In the genomic region with DNA sequence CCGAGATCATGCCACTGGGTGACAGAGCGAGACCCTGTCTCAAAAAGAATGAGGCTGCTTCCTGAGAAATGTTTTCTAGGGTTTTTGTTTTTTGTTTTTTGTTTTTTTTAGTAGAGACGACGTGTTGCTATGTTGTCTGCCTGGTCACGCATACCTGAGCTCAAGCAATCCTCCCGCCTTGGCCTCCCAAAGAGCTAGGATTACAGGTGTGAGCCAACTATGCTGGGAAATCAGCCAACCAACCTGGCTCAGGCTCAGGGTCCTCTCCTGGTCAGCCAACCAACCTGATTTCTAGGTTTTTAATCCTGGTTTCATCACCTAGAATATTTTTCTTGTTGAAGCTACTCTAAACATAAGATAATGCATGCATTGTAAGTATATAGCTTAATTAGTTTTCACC, we compare ENCODE assay signal across 26 cellular contexts. TPM values are rescaled to one million over a fixed set of nuclear protein-coding genes. Genes with fewer than 3 reads are reported as not detected.
DNase-seq lines count a peak whose midpoint lies in the region; ATAC-seq and TF ChIP-seq lines count a peak whose summit lies in the region.
"Had no signal": no experiment of that assay in that cellular context is flagged by ENCODE, and none has a peak within 500 bp of the region (broad histone marks: within the 10 kb centered on the region; RNA-seq: fewer than 3 reads in every experiment).

No MANE protein-coding gene starts in this region.

- peak; percentile 89 for TF ChIP-seq EP300 in Ishikawa (IDR thresholded peaks at IDR 0.05; ENCODE audit: borderline replicate concordance)

- 0 out of 2 replicates have a peak, but pooled peaks have one; percentile 3 for TF ChIP-seq RAD21 in Ishikawa (IDR thresholded peaks at IDR 0.05; ENCODE audit: low read depth)

- peak; percentile 47 for DNase-seq in NCI-H2029 treated with DMSO at 0.1 percent for 48 hours (lab: John Stamatoyannopoulos, UW)
- DNase-seq in cerebellar cortex (ENCODE audit: low spot score) = peak; percentile 36
- peak; percentile 71 for DNase-seq in left lobe of liver (ENCODE audit: low spot score)
- DNase-seq in activated CD4-positive, alpha-beta T cell treated with anti-CD3 and anti-CD28 coated beads, Interleukin-2, amount 50 U/mL, for 1 hour = no peak
- no peak for DNase-seq in NCI-H187 (lab: John Stamatoyannopoulos, UW)
- DNase-seq: C1 segment of cervical spinal cord; Caco-2; CD4-positive, alpha-beta memory T cell; DMS 273 treated with DMSO at 0.1 percent for 48 hours; DND-41; GM23248; H7; KG1; NCI-H1048; NCI-H1417; NCI-H1694; NCI-H2107; NCI-H446 treated with DMSO at 0.1 percent for 48 hours; NCI-H526; NCI-H82; Peyer's patch; SHP77 treated with DMSO at 0.1 percent for 48 hours had no signal

- peak; percentile 66 for ATAC-seq in left lobe of liver
- no peak for ATAC-seq in GM21786 (IDR thresholded peaks at IDR 0.05; ENCODE audit: unreplicated experiment)
- no peak for ATAC-seq in GM18873 (IDR thresholded peaks at IDR 0.05; ENCODE audit: low FRiP score, unreplicated experiment)

TF ChIP-seq in Ishikawa, 13 proteins besides CTCF, POLR2A, EP300 and RAD21:
- TF ChIP-seq, protein P1, sequence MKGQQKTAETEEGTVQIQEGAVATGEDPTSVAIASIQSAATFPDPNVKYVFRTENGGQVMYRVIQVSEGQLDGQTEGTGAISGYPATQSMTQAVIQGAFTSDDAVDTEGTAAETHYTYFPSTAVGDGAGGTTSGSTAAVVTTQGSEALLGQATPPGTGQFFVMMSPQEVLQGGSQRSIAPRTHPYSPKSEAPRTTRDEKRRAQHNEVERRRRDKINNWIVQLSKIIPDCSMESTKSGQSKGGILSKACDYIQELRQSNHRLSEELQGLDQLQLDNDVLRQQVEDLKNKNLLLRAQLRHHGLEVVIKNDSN (IDR thresholded peaks at IDR 0.05) = 0 out of 2 replicates have a peak, but pooled peaks have one; percentile 36
- TF ChIP-seq TEAD4 (IDR thresholded peaks at IDR 0.05) (peak; percentile 98), CEBPB (IDR thresholded peaks at IDR 0.05) (peak; percentile 71), NFIC (IDR thresholded peaks at IDR 0.05) (peak; percentile 99), CREB1 (IDR thresholded peaks at IDR 0.05; ENCODE audit: low read depth) (no peak), FOXM1 (IDR thresholded peaks at IDR 0.05; ENCODE audit: borderline replicate concordance, low read depth) (peak; percentile 58; the same call in 1 of the 2 replicates), TCF12 (IDR thresholded peaks at IDR 0.05; ENCODE audit: low read depth) (peak; percentile 94), YY1 (IDR thresholded peaks at IDR 0.05; ENCODE audit: low read depth) (0 out of 2 replicates have a peak, but pooled peaks have one; percentile 25), EGR1 (IDR thresholded peaks at IDR 0.05) (no peak)
- TF ChIP-seq, protein P2, sequence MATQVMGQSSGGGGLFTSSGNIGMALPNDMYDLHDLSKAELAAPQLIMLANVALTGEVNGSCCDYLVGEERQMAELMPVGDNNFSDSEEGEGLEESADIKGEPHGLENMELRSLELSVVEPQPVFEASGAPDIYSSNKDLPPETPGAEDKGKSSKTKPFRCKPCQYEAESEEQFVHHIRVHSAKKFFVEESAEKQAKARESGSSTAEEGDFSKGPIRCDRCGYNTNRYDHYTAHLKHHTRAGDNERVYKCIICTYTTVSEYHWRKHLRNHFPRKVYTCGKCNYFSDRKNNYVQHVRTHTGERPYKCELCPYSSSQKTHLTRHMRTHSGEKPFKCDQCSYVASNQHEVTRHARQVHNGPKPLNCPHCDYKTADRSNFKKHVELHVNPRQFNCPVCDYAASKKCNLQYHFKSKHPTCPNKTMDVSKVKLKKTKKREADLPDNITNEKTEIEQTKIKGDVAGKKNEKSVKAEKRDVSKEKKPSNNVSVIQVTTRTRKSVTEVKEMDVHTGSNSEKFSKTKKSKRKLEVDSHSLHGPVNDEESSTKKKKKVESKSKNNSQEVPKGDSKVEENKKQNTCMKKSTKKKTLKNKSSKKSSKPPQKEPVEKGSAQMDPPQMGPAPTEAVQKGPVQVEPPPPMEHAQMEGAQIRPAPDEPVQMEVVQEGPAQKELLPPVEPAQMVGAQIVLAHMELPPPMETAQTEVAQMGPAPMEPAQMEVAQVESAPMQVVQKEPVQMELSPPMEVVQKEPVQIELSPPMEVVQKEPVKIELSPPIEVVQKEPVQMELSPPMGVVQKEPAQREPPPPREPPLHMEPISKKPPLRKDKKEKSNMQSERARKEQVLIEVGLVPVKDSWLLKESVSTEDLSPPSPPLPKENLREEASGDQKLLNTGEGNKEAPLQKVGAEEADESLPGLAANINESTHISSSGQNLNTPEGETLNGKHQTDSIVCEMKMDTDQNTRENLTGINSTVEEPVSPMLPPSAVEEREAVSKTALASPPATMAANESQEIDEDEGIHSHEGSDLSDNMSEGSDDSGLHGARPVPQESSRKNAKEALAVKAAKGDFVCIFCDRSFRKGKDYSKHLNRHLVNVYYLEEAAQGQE (IDR thresholded peaks at IDR 0.05; ENCODE audit: low read depth) = no peak
- TF ChIP-seq, protein P3, sequence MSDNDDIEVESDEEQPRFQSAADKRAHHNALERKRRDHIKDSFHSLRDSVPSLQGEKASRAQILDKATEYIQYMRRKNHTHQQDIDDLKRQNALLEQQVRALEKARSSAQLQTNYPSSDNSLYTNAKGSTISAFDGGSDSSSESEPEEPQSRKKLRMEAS (IDR thresholded peaks at IDR 0.05) = peak; percentile 70

RNA-seq across cellular contexts. Expression of a gene that starts 7.8 kb away (rescaled TPM):
- 5.9 TPM for total RNA-seq in left lobe of liver

RNA-seq across cellular contexts. Expression of a gene that starts 24.9 kb away (rescaled TPM):
- 2.2 TPM for total RNA-seq in left lobe of liver
- total RNA-seq: A673, Caco-2 had no signal

RNA-seq across cellular contexts. Expression of a gene that starts 47.2 kb away (rescaled TPM):
- total RNA-seq in left lobe of liver = 6.2 TPM
- total RNA-seq: GM23248 had no signal

Comparison
In these comparisons a context has a peak if more than half of its experiments do, and no peak if none do; other contexts are left out.
1. DNase-seq: peak in NCI-H2029 treated with DMSO at 0.1 percent for 48 hours (single experiment), cerebellar cortex (single experiment) and left lobe of liver (single experiment); none in activated CD4-positive, alpha-beta T cell treated with anti-CD3 and anti-CD28 coated beads, Interleukin-2, amount 50 U/mL, for 1 hour (single experiment) and NCI-H187 (0 of 2).